ENCODE assay signal across 11 cellular contexts in genomic region chr20:39004508-39004907, GRCh38. TPM values are rescaled to one million over a fixed set of nuclear protein-coding genes. Genes with fewer than 3 reads are reported as not detected.
A peak's percentile ranks its signal among the peaks of the same experiment; 100 is the strongest.
DNase-seq lines count a peak whose midpoint lies in the region; ATAC-seq and TF ChIP-seq lines count a peak whose summit lies in the region.
"Had no signal": no experiment of that assay in that cellular context is flagged by ENCODE, and none has a peak within 500 bp of the region (broad histone marks: within the 10 kb centered on the region; RNA-seq: fewer than 3 reads in every experiment).

No MANE protein-coding gene starts in this region.

- H3K27me3 ChIP-seq in lower lobe of right lung (ENCODE audit: low read depth) (no peaks in the 10 kb centered on the region), HAP-1 (ENCODE audit: low read depth) (no peaks in the 10 kb centered on the region)
- H3K27me3 ChIP-seq: SJSA1 had no signal

- H3K4me3 Mint-ChIP-seq in T-cell (peak overlapping the region in 1 of 3 donors; percentile 30), glutamatergic neuron (ENCODE audit: unreplicated experiment) (no peak overlapping the region)

- CTCF ChIA-PET in T-cell (lab: Charles Lee) = interaction anchor here (0.5 to 1.1 kb wide), 3 partner anchors 9 to 48 kb away, joined by 3 to 5 read pairs (median 4); no protein-coding TSS in a partner anchor

- no peak overlapping the region for H3K27ac ChIP-seq in lower lobe of right lung
- H3K27ac ChIP-seq: SJSA1 had no signal

- peak; percentile 51 to 93 (median 82) for ATAC-seq in T-cell (replicated peaks in 1 of 4)
- peak; percentile 59 to 71 for ATAC-seq in lower lobe of right lung

- H3K4me1 ChIP-seq in lower lobe of right lung (no peaks in the 10 kb centered on the region), HAP-1 (peaks cover 7% of the 10 kb centered on the region)
- H3K4me1 ChIP-seq: SJSA1 had no signal

- H3K36me3 Mint-ChIP-seq in T-cell (peaks cover 70% of the 10 kb centered on the region), glutamatergic neuron (ENCODE audit: unreplicated experiment) (peaks cover 3% of the 10 kb centered on the region)

- POLR2A ChIA-PET in T-cell (lab: Charles Lee) = interaction anchor here in 1 of 2 donors (0.7 kb wide), 1 partner anchor 198 kb away, joined by 4 read pairs; no protein-coding TSS in a partner anchor

- H3K27me3 Mint-ChIP-seq in T-cell (no peaks in the 10 kb centered on the region), glutamatergic neuron (ENCODE audit: unreplicated experiment) (no peaks in the 10 kb centered on the region)

- H3K36me3 ChIP-seq in lower lobe of right lung (peaks cover 99% of the 10 kb centered on the region), HAP-1 (replicated peaks) (peaks cover 54% of the 10 kb centered on the region)

- H3K27ac Mint-ChIP-seq in T-cell = peak overlapping the region; percentile 77 to 78
- H3K27ac Mint-ChIP-seq in glutamatergic neuron (ENCODE audit: unreplicated experiment) = no peak overlapping the region

- in situ Hi-C loops in HAP-1 (cut with MboI; ENCODE audit: low sequenced_read_pairs) = no loop called here

- H3K4me1 Mint-ChIP-seq in T-cell (peaks cover 23 to 38% (median 36%) of the 10 kb centered on the region in 3 donors), glutamatergic neuron (ENCODE audit: low read depth, unreplicated experiment) (peaks cover 24% of the 10 kb centered on the region)

- DNase-seq in DMS79 treated with DMSO at 0.1 percent for 48 hours (lab: John Stamatoyannopoulos, UW) (peak; percentile 43), DMS79 (lab: John Stamatoyannopoulos, UW) (no peak), NCI-H1417 (lab: John Stamatoyannopoulos, UW) (peak; percentile 73 to 94 (median 74)), T-cell (peak in 26 of 34 experiments; percentile 6 to 58 (median 25)), lower lobe of right lung (peak; percentile 59), HAP-1 (ENCODE audit: low spot score in 2 of 2) (no peak), HuH-7 (ENCODE audit: low spot score) (no peak), glutamatergic neuron (no peak)
- DNase-seq: activated CD8-positive, alpha-beta memory T cell treated with anti-CD3 and anti-CD28 coated beads for 24 hours; substantia nigra had no signal

- intact Hi-C loops in lower lobe of right lung (cut with DNase I) = no loop called here

- H3K9me3 Mint-ChIP-seq in T-cell (no peaks in the 10 kb centered on the region), glutamatergic neuron (ENCODE audit: unreplicated experiment) (no peaks in the 10 kb centered on the region)

- H3K4me3 ChIP-seq in lower lobe of right lung (no peak overlapping the region), HAP-1 (no peak overlapping the region)
- H3K4me3 ChIP-seq: SJSA1 had no signal

- H3K9me3 ChIP-seq in lower lobe of right lung = no peaks in the 10 kb centered on the region
- no peaks in the 10 kb centered on the region for H3K9me3 ChIP-seq in HAP-1
- H3K9me3 ChIP-seq: SJSA1 had no signal

- TF ChIP-seq CTCF in lower lobe of right lung (IDR thresholded peaks at IDR 0.05) = no peak
- no peak for TF ChIP-seq CTCF in glutamatergic neuron (IDR thresholded peaks at IDR 0.05; ENCODE audit: partially characterized antibody, unreplicated experiment)

RNA-seq across cellular contexts. Expression of gene DHX35, which starts 42.4 kb away (rescaled TPM):
- 10 to 100 TPM in 3 of 5 donors, 1 to 10 TPM in 2; 8.6 to 11.5 (median 11.2) TPM for total RNA-seq in T-cell
- total RNA-seq in lower lobe of right lung = 10.5 TPM
- total RNA-seq in glutamatergic neuron (ENCODE audit: unreplicated experiment) = 12.0 TPM

Comparison
In these comparisons a context has a peak if more than half of its experiments do, and no peak if none do; other contexts are left out.
1. DNase-seq: peak in DMS79 treated with DMSO at 0.1 percent for 48 hours (single experiment), NCI-H1417 (3 of 3), T-cell (26 of 34) and lower lobe of right lung (single experiment); none in DMS79 (single experiment), HAP-1 (0 of 2), HuH-7 (single experiment) and glutamatergic neuron (single experiment).